16 cellular contexts compared by ENCODE assay signal in genomic region chr2:71889991-71890684, GRCh38.
DNase-seq lines count a peak whose midpoint lies in the region; ATAC-seq and TF ChIP-seq lines count a peak whose summit lies in the region.
"Had no signal": no experiment of that assay in that cellular context is flagged by ENCODE, and none has a peak within 500 bp of the region (broad histone marks: within the 10 kb centered on the region; RNA-seq: fewer than 3 reads in every experiment).

No MANE protein-coding gene starts in this region.

- no peaks in the 10 kb centered on the region for H3K4me1 ChIP-seq in adrenal gland (replicated peaks in 1 of 2)
- H3K4me1 ChIP-seq in gastrocnemius medialis, result no peaks in the 10 kb centered on the region
- H3K4me1 ChIP-seq in hepatocyte (ENCODE audit: insufficient read depth), result no peaks in the 10 kb centered on the region

- peak; percentile 88 to 89 for ATAC-seq in gastrocnemius medialis
- ATAC-seq: activated CD8-positive, alpha-beta T cell treated with anti-CD3 and anti-CD28 coated beads, Interleukin-2, amount 10 ng/mL, durations not matched to agents 7 days and 5 days; stimulated activated naive CD8-positive, alpha-beta T cell treated with anti-CD3 and anti-CD28 coated beads, Interleukin-15, Interleukin-2, amounts not matched to agents 100 U/mL and 50 U/mL, for 24 hours had no signal

- CTCF ChIA-PET in activated naive CD4-positive, alpha-beta T cell treated with anti-CD3 and anti-CD28 coated beads, Interleukin-2, amount 10 ng/mL, durations not matched to agents 7 days and 5 days (lab: Charles Lee), result no interaction called here

- no peak overlapping the region for H2AFZ ChIP-seq in hepatocyte

- H3K9me3 Mint-ChIP-seq in activated T-cell treated with anti-CD3 and anti-CD28 coated beads, Interleukin-2, amount 50 U/mL, for 24 hours, result no peaks in the 10 kb centered on the region
- H3K9me3 Mint-ChIP-seq in activated naive CD4-positive, alpha-beta T cell treated with anti-CD3 and anti-CD28 coated beads, Interleukin-2, amount 10 ng/mL, durations not matched to agents 7 days and 5 days, result no peaks in the 10 kb centered on the region
- H3K9me3 Mint-ChIP-seq: T-helper 2 cell treated with Interferon-gamma antibody and Interleukin-4, amounts not matched to agents 5 μg/mL and 100 μg/mL, for 36 hours had no signal

- no peak overlapping the region for H3K4me2 ChIP-seq in hepatocyte

- DNase-seq in HS-5 (ENCODE audit: low read depth) (peak; percentile 85), adrenal gland (peak in 6 of 7 donors; percentile 53 to 68 (median 64)), foreskin fibroblast (peak; percentile 78 to 91), gastrocnemius medialis (peak in 1 of 2 donors; percentile 59), hepatocyte (ENCODE audit: low spot score) (no peak), NCI-H1105 (lab: John Stamatoyannopoulos, UW) (no peak)
- no peak for DNase-seq in activated T-cell treated with anti-CD3 and anti-CD28 coated beads, Interleukin-2, amount 50 U/mL, for 24 hours
- no peak for DNase-seq in activated naive CD4-positive, alpha-beta T cell treated with anti-CD3 and anti-CD28 coated beads, Interleukin-2, amount 10 ng/mL, durations not matched to agents 7 days and 5 days
- DNase-seq: activated CD8-positive, alpha-beta T cell treated with anti-CD3 and anti-CD28 coated beads, Interleukin-2, amount 10 ng/mL, durations not matched to agents 7 days and 5 days; activated naive CD4-positive, alpha-beta T cell treated with Interleukin-2 at 50 U/mL for 16 hours; DMS153; effector CD8-positive, alpha-beta T cell; NCI-H1436; stimulated activated naive CD8-positive, alpha-beta T cell treated with anti-CD3 and anti-CD28 coated beads, Interleukin-15, Interleukin-2, amounts not matched to agents 100 U/mL and 50 U/mL, for 24 hours had no signal

- H3K9me2 ChIP-seq in hepatocyte (replicated peaks; ENCODE audit: insufficient read depth), result no peaks in the 10 kb centered on the region

- H3K79me2 ChIP-seq in hepatocyte, result no peaks in the 10 kb centered on the region

- TF ChIP-seq CTCF in adrenal gland (IDR thresholded peaks at IDR 0.05) (no peak), foreskin fibroblast (IDR thresholded peaks at IDR 0.05; ENCODE audit: low read depth, low read length) (no peak), gastrocnemius medialis (IDR thresholded peaks at IDR 0.05 in 4 of 5, conservative IDR thresholded peaks at IDR 0.05 in 1 of 5) (no peak), hepatocyte (IDR thresholded peaks at IDR 0.05; ENCODE audit: poor library complexity) (no peak)

- no peaks in the 10 kb centered on the region for H4K20me1 ChIP-seq in hepatocyte (ENCODE audit: insufficient read depth, poor library complexity, severe bottlenecking)

- no peak for TF ChIP-seq POLR2A in adrenal gland (IDR thresholded peaks at IDR 0.05)
- no peak for TF ChIP-seq POLR2A in gastrocnemius medialis (IDR thresholded peaks at IDR 0.05)

- H3K27me3 ChIP-seq in adrenal gland, result no peaks in the 10 kb centered on the region
- H3K27me3 ChIP-seq in gastrocnemius medialis, result no peaks in the 10 kb centered on the region
- H3K27me3 ChIP-seq in hepatocyte, result peaks cover 11% of the 10 kb centered on the region

- no peaks in the 10 kb centered on the region for H3K36me3 ChIP-seq in adrenal gland (replicated peaks in 1 of 2)
- H3K36me3 ChIP-seq in gastrocnemius medialis, result no peaks in the 10 kb centered on the region
- no peaks in the 10 kb centered on the region for H3K36me3 ChIP-seq in hepatocyte (replicated peaks; ENCODE audit: insufficient read depth, low read depth)

- peak overlapping the region in 1 of 5 donors; percentile 1 for H3K27ac ChIP-seq in adrenal gland
- peak overlapping the region in 1 of 4 donors; percentile 16 for H3K27ac ChIP-seq in gastrocnemius medialis
- no peak overlapping the region for H3K27ac ChIP-seq in hepatocyte

- no peaks in the 10 kb centered on the region for H3K9me3 ChIP-seq in adrenal gland (replicated peaks in 1 of 3)
- H3K9me3 ChIP-seq in gastrocnemius medialis, result no peaks in the 10 kb centered on the region
- no peaks in the 10 kb centered on the region for H3K9me3 ChIP-seq in hepatocyte (ENCODE audit: low read depth)

- in situ Hi-C loops in gastrocnemius medialis (cut with MboI; ENCODE audit: low sequenced_read_pairs in 4 of 4), result no loop called here

- no peak overlapping the region for H3K4me3 Mint-ChIP-seq in activated T-cell treated with anti-CD3 and anti-CD28 coated beads, Interleukin-2, amount 50 U/mL, for 24 hours
- no peak overlapping the region for H3K4me3 Mint-ChIP-seq in activated naive CD4-positive, alpha-beta T cell treated with anti-CD3 and anti-CD28 coated beads, Interleukin-2, amount 10 ng/mL, durations not matched to agents 7 days and 5 days
- H3K4me3 Mint-ChIP-seq: activated CD8-positive, alpha-beta T cell treated with anti-CD3 and anti-CD28 coated beads, Interleukin-2, amount 10 ng/mL, durations not matched to agents 7 days and 5 days; nephron; T-helper 2 cell treated with Interferon-gamma antibody and Interleukin-4, amounts not matched to agents 5 μg/mL and 100 μg/mL, for 36 hours had no signal

- 49 to 69% (median 64%) methylated on average over 5 of the region's 5 CpGs for WGBS in adrenal gland, 4 donors
- WGBS in hepatocyte (ENCODE audit: low lambda C conversion rate, missing lambda C conversion rate), result 85% methylated on average over 5 of the region's 5 CpGs

- intact Hi-C loops in adrenal gland (cut with DNase I), result no loop called here
- intact Hi-C loops in gastrocnemius medialis (cut with DNase I; ENCODE audit: low total_unique reads), result loop anchor here (10.0 kb wide), 1 partner anchor 275 kb away; no protein-coding TSS in a partner anchor

- no peaks in the 10 kb centered on the region for H3K36me3 Mint-ChIP-seq in activated T-cell treated with anti-CD3 and anti-CD28 coated beads, Interleukin-2, amount 50 U/mL, for 24 hours (ENCODE audit: low read depth)
- no peaks in the 10 kb centered on the region for H3K36me3 Mint-ChIP-seq in activated naive CD4-positive, alpha-beta T cell treated with anti-CD3 and anti-CD28 coated beads, Interleukin-2, amount 10 ng/mL, durations not matched to agents 7 days and 5 days

- H3K4me3 ChIP-seq in adrenal gland (no peak overlapping the region), foreskin fibroblast (ENCODE audit: low read depth in 1 of 2, low read length in 2 of 2) (no peak overlapping the region), gastrocnemius medialis (no peak overlapping the region), hepatocyte (no peak overlapping the region)

- no peak overlapping the region for H3K27ac Mint-ChIP-seq in activated T-cell treated with anti-CD3 and anti-CD28 coated beads, Interleukin-2, amount 50 U/mL, for 24 hours
- H3K27ac Mint-ChIP-seq in activated naive CD4-positive, alpha-beta T cell treated with anti-CD3 and anti-CD28 coated beads, Interleukin-2, amount 10 ng/mL, durations not matched to agents 7 days and 5 days, result no peak overlapping the region
- H3K27ac Mint-ChIP-seq: activated CD8-positive, alpha-beta T cell treated with anti-CD3 and anti-CD28 coated beads, Interleukin-2, amount 10 ng/mL, durations not matched to agents 7 days and 5 days; nephron; T-helper 2 cell treated with Interferon-gamma antibody and Interleukin-4, amounts not matched to agents 5 μg/mL and 100 μg/mL, for 36 hours had no signal

- H3K27me3 Mint-ChIP-seq in activated T-cell treated with anti-CD3 and anti-CD28 coated beads, Interleukin-2, amount 50 U/mL, for 24 hours, result peaks cover 14% of the 10 kb centered on the region
- H3K27me3 Mint-ChIP-seq in activated naive CD4-positive, alpha-beta T cell treated with anti-CD3 and anti-CD28 coated beads, Interleukin-2, amount 10 ng/mL, durations not matched to agents 7 days and 5 days, result no peaks in the 10 kb centered on the region

- H3K4me1 Mint-ChIP-seq in activated T-cell treated with anti-CD3 and anti-CD28 coated beads, Interleukin-2, amount 50 U/mL, for 24 hours (ENCODE audit: low read depth), result no peaks in the 10 kb centered on the region
- no peaks in the 10 kb centered on the region for H3K4me1 Mint-ChIP-seq in activated naive CD4-positive, alpha-beta T cell treated with anti-CD3 and anti-CD28 coated beads, Interleukin-2, amount 10 ng/mL, durations not matched to agents 7 days and 5 days
- H3K4me1 Mint-ChIP-seq: nephron had no signal

Comparison
In these comparisons a context has a peak if more than half of its experiments do, and no peak if none do; other contexts are left out.
1. DNase-seq: peak in HS-5 (single experiment), adrenal gland (6 of 7) and foreskin fibroblast (2 of 2); none in hepatocyte (single experiment), activated T-cell treated with anti-CD3 and anti-CD28 coated beads, Interleukin-2, amount 50 U/mL, for 24 hours (single experiment), activated naive CD4-positive, alpha-beta T cell treated with anti-CD3 and anti-CD28 coated beads, Interleukin-2, amount 10 ng/mL, durations not matched to agents 7 days and 5 days (single experiment) and NCI-H1105 (single experiment).